8 cellular contexts compared by ENCODE assay signal in the genomic region with DNA sequence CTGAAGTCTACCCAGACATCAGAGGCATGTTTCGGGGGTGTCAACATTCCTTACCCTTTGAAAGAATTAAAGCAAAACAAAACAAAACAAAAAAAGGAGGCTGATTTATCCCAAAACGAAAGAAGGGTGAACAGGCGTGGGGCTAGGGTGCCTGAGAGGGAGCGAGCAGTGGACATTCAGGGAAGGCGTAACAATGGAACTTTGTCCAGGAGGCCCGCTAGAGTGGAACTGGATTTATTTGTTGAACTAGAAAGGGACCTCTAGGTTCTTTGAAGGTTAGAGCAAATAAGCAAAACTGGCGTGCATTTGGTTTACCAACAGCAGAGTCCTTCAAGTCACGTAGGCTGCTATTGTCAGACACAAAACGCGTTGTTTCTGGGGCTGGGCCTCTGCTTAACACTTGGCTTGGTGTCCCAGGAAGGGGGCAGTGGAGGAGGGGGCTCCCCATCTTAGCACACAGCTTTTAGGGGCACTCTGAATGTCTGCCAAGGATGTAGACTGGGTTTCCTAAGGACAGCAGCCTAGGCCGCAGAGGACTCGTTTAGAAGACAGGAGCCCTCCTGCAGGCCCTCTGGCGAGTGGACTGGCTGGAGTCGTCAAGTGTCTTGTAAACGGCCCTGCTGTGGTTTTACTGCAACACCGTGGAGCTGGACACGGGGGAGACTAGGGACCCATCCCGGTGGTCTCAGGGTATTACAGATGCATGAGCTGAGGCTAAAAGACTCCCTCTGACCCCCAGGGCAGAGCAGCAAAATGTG.
DNase-seq lines count a peak whose midpoint lies in the region; ATAC-seq, FAIRE-seq and TF ChIP-seq lines count a peak whose summit lies in the region.

No MANE protein-coding gene starts in this region.

- CTCF ChIA-PET in GM12878 (lab: Yijun Ruan, JAX): interaction anchor here (0.8 to 6.3 kb wide), 7 partner anchors 10 to 547 kb away, joined by 3 to 46 read pairs (median 5); no protein-coding TSS in a partner anchor

- H3K79me2 ChIP-seq in GM12878 (ENCODE audit: control insufficient read depth, insufficient read depth, low read length): no peaks in the 10 kb centered on the region

- in situ Hi-C loops in GM12878 (cut with MboI): loop anchor here (5.0 kb wide), 1 partner anchor 851 kb away; no protein-coding TSS in a partner anchor

- no TSS peak for BruUV-seq in GM12878 (replicated peaks; lab: Mats Ljungman, UMichigan)

- no peak for FAIRE-seq in GM12878 (lab: Jason Lieb, UNC)

- peak; percentile 46 for DNase-seq in DMS53 (lab: John Stamatoyannopoulos, UW)
- DNase-seq in DMS53 treated with DMSO at 0.1 percent for 48 hours (lab: John Stamatoyannopoulos, UW; ENCODE audit: unreplicated experiment): no peak
- DNase-seq in GM12878 (ENCODE audit: low read depth, low spot score): no peak
- DNase-seq in left lung: no peak
- no peak for DNase-seq in effector CD4-positive, alpha-beta T cell
- no peak for DNase-seq in pons (ENCODE audit: low spot score)
- DNase-seq in NCI-H146 treated with DMSO at 0.1 percent for 48 hours (lab: John Stamatoyannopoulos, UW; ENCODE audit: unreplicated experiment): no peak

- POLR2A ChIA-PET in GM12878 (lab: Charles Lee): no interaction called here

- no peak overlapping the region for H3K9ac ChIP-seq in GM12878 (ENCODE audit: control insufficient read depth, insufficient read depth, low read length)

- no peak for ATAC-seq in GM12878
- no peak for ATAC-seq in left lung

- no peaks in the 10 kb centered on the region for H3K9me3 ChIP-seq in GM12878 (replicated peaks; ENCODE audit: control insufficient read depth, insufficient read depth, low read length)
- no peaks in the 10 kb centered on the region for H3K9me3 ChIP-seq in left lung

- H3K4me2 ChIP-seq in GM12878 (ENCODE audit: control insufficient read depth, insufficient read depth): peak overlapping the region; percentile 93

- H3K4me1 ChIP-seq in GM12878 (ENCODE audit: control insufficient read depth, insufficient read depth, low read length): peaks cover 3% of the 10 kb centered on the region
- H3K4me1 ChIP-seq in left lung: peaks cover 0 to 20% of the 10 kb centered on the region in 2 donors

- no peak for TF ChIP-seq CTCF in GM12878 (IDR thresholded peaks at IDR 0.05 in 2 of 3, conservative IDR thresholded peaks at IDR 0.05 in 1 of 3; ENCODE audit: control insufficient read depth in 2 of 3, extremely low read depth in 1 of 3, insufficient read depth in 1 of 3, low read depth in 3 of 3, low read length in 3 of 3)
- TF ChIP-seq CTCF in left lung (IDR thresholded peaks at IDR 0.05): no peak

- TF ChIP-seq RAD21 in GM12878 (IDR thresholded peaks at IDR 0.05; ENCODE audit: insufficient read depth, low read depth, low read length): no peak

- TF ChIP-seq EP300 in GM12878 (IDR thresholded peaks at IDR 0.05; ENCODE audit: borderline replicate concordance in 1 of 2, control insufficient read depth in 1 of 2, low read depth in 2 of 2, low read length in 2 of 2): no peak

- RAD21 ChIA-PET in GM12878 (lab: Charles Lee; ENCODE audit: unreplicated experiment): no interaction called here

- no peak for TF ChIP-seq POLR2A in GM12878 (IDR thresholded peaks at IDR 0.05; ENCODE audit: low read depth, low read length)

- SMC1A ChIA-PET in GM12878 (lab: Charles Lee; ENCODE audit: uncharacterized antibody, unreplicated experiment): interaction anchor here (1.8 kb wide), 1 partner anchor 546 kb away, joined by 10 read pairs; no protein-coding TSS in a partner anchor

- no peaks in the 10 kb centered on the region for H3K36me3 ChIP-seq in GM12878 (ENCODE audit: control insufficient read depth in 2 of 2, insufficient read depth in 2 of 2, low read length in 1 of 2)
- no peaks in the 10 kb centered on the region for H3K36me3 ChIP-seq in left lung

- 64% methylated on average over 18 of the region's 18 CpGs for WGBS in GM12878 (ENCODE audit: insufficient coverage, insufficient replicate concordance, low lambda C conversion rate, missing lambda C conversion rate)

- no peaks in the 10 kb centered on the region for H4K20me1 ChIP-seq in GM12878 (ENCODE audit: control insufficient read depth, insufficient read depth)

- H3K4me3 ChIP-seq in GM12878 (peak overlapping the region; percentile 62; the same call in 1 of the 2 replicates), left lung (peak overlapping the region; percentile 19 to 39)

- H3K27ac ChIP-seq in GM12878 (ENCODE audit: control insufficient read depth, insufficient read depth) (no peak overlapping the region), left lung (peak overlapping the region; percentile 72 to 87), temporal lobe (ENCODE audit: low read depth, low read length) (peak overlapping the region; percentile 93)

- peak overlapping the region; percentile 43 for H2AFZ ChIP-seq in GM12878 (ENCODE audit: control insufficient read depth, low read depth, low read length)

- H3K27me3 ChIP-seq in GM12878 (replicated peaks in 1 of 2; ENCODE audit: control insufficient read depth in 2 of 2, insufficient read depth in 2 of 2, low read length in 1 of 2) (no peaks in the 10 kb centered on the region), left lung (no peaks in the 10 kb centered on the region)

- intact Hi-C loops in GM12878 (cut with micrococcal nuclease; ENCODE audit: unreplicated experiment): loop anchor here (1.0 to 10.0 kb wide), 2 partner anchors 308 to 547 kb away; no protein-coding TSS in a partner anchor
- intact Hi-C loops in left lung (cut with DNase I): loop anchor here in 1 of 2 donors (5.0 kb wide), 1 partner anchor 551 kb away; no protein-coding TSS in a partner anchor

TF ChIP-seq in GM12878, 131 proteins besides CTCF, POLR2A, EP300 and RAD21:
- TF ChIP-seq FOXM1 (IDR thresholded peaks at IDR 0.05; ENCODE audit: low read depth, low read length) (peak; percentile 11; the same call in 1 of the 2 replicates), FOXK2 (IDR thresholded peaks at IDR 0.05) (no peak), BMI1 (IDR thresholded peaks at IDR 0.05; ENCODE audit: borderline replicate concordance) (0 out of 2 replicates have a peak, but pooled peaks have one; percentile 38)
TF ChIP-seq in GM12878: peak in this region for 2.
